In the genomic region with DNA sequence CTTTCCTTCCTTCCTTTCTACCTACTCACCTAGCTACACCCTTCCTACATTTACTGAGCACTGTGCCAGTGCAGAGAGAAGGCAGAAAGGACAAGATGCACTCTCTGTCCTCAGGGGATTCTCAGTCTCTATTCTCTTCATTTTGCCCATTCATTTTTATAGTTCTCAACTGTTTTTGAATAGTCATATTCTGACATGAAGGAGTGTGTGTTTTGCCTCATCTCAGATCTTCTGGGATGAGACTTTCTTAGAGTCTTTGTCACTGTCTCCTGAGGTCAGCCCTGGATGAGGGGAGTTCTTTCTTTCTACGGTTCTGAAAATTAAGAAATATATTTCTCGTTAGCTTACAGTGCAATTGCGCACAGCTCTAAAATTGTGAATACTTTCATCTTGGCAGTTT, we compare ENCODE assay signal across 3 cellular contexts.
TF ChIP-seq lines count a peak whose summit lies in the region.

No MANE protein-coding gene starts in this region.

TF ChIP-seq in SK-N-SH treated with all-trans-retinoic acid at 6 μM for 48 hours, 23 proteins besides CTCF, POLR2A, EP300 and RAD21:
- TF ChIP-seq TSHZ2 (CRISPR knock-in tag; IDR thresholded peaks at IDR 0.05) = no peak
- TF ChIP-seq CSDC2 (CRISPR knock-in tag; IDR thresholded peaks at IDR 0.05) = no peak
- TF ChIP-seq PPARA (CRISPR knock-in tag; IDR thresholded peaks at IDR 0.05; ENCODE audit: borderline replicate concordance) = no peak
- TF ChIP-seq SNAI2 (CRISPR knock-in tag; IDR thresholded peaks at IDR 0.05) = no peak
- TF ChIP-seq ISL1 (CRISPR knock-in tag; IDR thresholded peaks at IDR 0.05) = no peak
- TF ChIP-seq ZFP30 (CRISPR knock-in tag; IDR thresholded peaks at IDR 0.05) = no peak
- TF ChIP-seq ZC3H10 (CRISPR knock-in tag; IDR thresholded peaks at IDR 0.05) = no peak
- TF ChIP-seq, protein P1, sequence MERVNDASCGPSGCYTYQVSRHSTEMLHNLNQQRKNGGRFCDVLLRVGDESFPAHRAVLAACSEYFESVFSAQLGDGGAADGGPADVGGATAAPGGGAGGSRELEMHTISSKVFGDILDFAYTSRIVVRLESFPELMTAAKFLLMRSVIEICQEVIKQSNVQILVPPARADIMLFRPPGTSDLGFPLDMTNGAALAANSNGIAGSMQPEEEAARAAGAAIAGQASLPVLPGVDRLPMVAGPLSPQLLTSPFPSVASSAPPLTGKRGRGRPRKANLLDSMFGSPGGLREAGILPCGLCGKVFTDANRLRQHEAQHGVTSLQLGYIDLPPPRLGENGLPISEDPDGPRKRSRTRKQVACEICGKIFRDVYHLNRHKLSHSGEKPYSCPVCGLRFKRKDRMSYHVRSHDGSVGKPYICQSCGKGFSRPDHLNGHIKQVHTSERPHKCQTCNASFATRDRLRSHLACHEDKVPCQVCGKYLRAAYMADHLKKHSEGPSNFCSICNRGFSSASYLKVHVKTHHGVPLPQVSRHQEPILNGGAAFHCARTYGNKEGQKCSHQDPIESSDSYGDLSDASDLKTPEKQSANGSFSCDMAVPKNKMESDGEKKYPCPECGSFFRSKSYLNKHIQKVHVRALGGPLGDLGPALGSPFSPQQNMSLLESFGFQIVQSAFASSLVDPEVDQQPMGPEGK (CRISPR knock-in tag; IDR thresholded peaks at IDR 0.05; ENCODE audit: borderline replicate concordance) = no peak
- no peak for TF ChIP-seq ZNF70 (CRISPR knock-in tag; IDR thresholded peaks at IDR 0.05)

TF ChIP-seq in SK-N-SH, 30 proteins besides CTCF, POLR2A, EP300 and RAD21:
- no peak for TF ChIP-seq SMC3 (IDR thresholded peaks at IDR 0.05; ENCODE audit: low read depth, low read length)
- TF ChIP-seq, protein P2, sequence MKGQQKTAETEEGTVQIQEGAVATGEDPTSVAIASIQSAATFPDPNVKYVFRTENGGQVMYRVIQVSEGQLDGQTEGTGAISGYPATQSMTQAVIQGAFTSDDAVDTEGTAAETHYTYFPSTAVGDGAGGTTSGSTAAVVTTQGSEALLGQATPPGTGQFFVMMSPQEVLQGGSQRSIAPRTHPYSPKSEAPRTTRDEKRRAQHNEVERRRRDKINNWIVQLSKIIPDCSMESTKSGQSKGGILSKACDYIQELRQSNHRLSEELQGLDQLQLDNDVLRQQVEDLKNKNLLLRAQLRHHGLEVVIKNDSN (IDR thresholded peaks at IDR 0.05; ENCODE audit: borderline replicate concordance, low read depth) = no peak
- TF ChIP-seq TCF12 (IDR thresholded peaks at IDR 0.05) = no peak
- TF ChIP-seq, protein P3, sequence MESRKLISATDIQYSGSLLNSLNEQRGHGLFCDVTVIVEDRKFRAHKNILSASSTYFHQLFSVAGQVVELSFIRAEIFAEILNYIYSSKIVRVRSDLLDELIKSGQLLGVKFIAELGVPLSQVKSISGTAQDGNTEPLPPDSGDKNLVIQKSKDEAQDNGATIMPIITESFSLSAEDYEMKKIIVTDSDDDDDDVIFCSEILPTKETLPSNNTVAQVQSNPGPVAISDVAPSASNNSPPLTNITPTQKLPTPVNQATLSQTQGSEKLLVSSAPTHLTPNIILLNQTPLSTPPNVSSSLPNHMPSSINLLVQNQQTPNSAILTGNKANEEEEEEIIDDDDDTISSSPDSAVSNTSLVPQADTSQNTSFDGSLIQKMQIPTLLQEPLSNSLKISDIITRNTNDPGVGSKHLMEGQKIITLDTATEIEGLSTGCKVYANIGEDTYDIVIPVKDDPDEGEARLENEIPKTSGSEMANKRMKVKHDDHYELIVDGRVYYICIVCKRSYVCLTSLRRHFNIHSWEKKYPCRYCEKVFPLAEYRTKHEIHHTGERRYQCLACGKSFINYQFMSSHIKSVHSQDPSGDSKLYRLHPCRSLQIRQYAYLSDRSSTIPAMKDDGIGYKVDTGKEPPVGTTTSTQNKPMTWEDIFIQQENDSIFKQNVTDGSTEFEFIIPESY (IDR thresholded peaks at IDR 0.05; ENCODE audit: borderline replicate concordance, low read depth) = no peak
- TF ChIP-seq TEAD4 (IDR thresholded peaks at IDR 0.05; ENCODE audit: borderline replicate concordance, insufficient read depth) = no peak
- no peak for TF ChIP-seq EZH2phosphoT487 (IDR thresholded peaks at IDR 0.05; ENCODE audit: borderline replicate concordance, low read depth)
- no peak for TF ChIP-seq FOXM1 (IDR thresholded peaks at IDR 0.05; ENCODE audit: low read depth)
- TF ChIP-seq GATA2 (CRISPR knock-in tag; IDR thresholded peaks at IDR 0.05) = no peak
- no peak for TF ChIP-seq FOXJ3 (CRISPR knock-in tag; IDR thresholded peaks at IDR 0.05)
- TF ChIP-seq FOSL2 (IDR thresholded peaks at IDR 0.05; ENCODE audit: borderline replicate concordance, low read depth) = no peak
- TF ChIP-seq, protein P4, sequence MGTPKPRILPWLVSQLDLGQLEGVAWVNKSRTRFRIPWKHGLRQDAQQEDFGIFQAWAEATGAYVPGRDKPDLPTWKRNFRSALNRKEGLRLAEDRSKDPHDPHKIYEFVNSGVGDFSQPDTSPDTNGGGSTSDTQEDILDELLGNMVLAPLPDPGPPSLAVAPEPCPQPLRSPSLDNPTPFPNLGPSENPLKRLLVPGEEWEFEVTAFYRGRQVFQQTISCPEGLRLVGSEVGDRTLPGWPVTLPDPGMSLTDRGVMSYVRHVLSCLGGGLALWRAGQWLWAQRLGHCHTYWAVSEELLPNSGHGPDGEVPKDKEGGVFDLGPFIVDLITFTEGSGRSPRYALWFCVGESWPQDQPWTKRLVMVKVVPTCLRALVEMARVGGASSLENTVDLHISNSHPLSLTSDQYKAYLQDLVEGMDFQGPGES (IDR thresholded peaks at IDR 0.05; ENCODE audit: low read depth, low read length) = no peak
- TF ChIP-seq RXRA (IDR thresholded peaks at IDR 0.05; ENCODE audit: borderline replicate concordance, low read depth) = no peak
- no peak for TF ChIP-seq PBX3 (IDR thresholded peaks at IDR 0.05)
- TF ChIP-seq, protein P5, sequence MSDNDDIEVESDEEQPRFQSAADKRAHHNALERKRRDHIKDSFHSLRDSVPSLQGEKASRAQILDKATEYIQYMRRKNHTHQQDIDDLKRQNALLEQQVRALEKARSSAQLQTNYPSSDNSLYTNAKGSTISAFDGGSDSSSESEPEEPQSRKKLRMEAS (IDR thresholded peaks at IDR 0.05; ENCODE audit: low read depth) = no peak

TF ChIP-seq in GM23338, 12 proteins besides CTCF, POLR2A, EP300 and RAD21:
- no peak for TF ChIP-seq JUNB (IDR thresholded peaks at IDR 0.05; ENCODE audit: unreplicated experiment)
- no peak for TF ChIP-seq NANOG (IDR thresholded peaks at IDR 0.05; ENCODE audit: borderline replicate concordance)
- TF ChIP-seq POLR2AphosphoS5 (IDR thresholded peaks at IDR 0.05; ENCODE audit: low read depth) = no peak
- no peak for TF ChIP-seq CREB1 (CRISPR knock-in tag; IDR thresholded peaks at IDR 0.05; ENCODE audit: low read depth)
- TF ChIP-seq EZH2 (IDR thresholded peaks at IDR 0.05; ENCODE audit: low read depth, unreplicated experiment) = no peak
- TF ChIP-seq STAT1 (IDR thresholded peaks at IDR 0.05; ENCODE audit: unreplicated experiment) = no peak
- TF ChIP-seq, protein P6, sequence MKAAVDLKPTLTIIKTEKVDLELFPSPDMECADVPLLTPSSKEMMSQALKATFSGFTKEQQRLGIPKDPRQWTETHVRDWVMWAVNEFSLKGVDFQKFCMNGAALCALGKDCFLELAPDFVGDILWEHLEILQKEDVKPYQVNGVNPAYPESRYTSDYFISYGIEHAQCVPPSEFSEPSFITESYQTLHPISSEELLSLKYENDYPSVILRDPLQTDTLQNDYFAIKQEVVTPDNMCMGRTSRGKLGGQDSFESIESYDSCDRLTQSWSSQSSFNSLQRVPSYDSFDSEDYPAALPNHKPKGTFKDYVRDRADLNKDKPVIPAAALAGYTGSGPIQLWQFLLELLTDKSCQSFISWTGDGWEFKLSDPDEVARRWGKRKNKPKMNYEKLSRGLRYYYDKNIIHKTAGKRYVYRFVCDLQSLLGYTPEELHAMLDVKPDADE (IDR thresholded peaks at IDR 0.05) = no peak
- TF ChIP-seq, protein P7, sequence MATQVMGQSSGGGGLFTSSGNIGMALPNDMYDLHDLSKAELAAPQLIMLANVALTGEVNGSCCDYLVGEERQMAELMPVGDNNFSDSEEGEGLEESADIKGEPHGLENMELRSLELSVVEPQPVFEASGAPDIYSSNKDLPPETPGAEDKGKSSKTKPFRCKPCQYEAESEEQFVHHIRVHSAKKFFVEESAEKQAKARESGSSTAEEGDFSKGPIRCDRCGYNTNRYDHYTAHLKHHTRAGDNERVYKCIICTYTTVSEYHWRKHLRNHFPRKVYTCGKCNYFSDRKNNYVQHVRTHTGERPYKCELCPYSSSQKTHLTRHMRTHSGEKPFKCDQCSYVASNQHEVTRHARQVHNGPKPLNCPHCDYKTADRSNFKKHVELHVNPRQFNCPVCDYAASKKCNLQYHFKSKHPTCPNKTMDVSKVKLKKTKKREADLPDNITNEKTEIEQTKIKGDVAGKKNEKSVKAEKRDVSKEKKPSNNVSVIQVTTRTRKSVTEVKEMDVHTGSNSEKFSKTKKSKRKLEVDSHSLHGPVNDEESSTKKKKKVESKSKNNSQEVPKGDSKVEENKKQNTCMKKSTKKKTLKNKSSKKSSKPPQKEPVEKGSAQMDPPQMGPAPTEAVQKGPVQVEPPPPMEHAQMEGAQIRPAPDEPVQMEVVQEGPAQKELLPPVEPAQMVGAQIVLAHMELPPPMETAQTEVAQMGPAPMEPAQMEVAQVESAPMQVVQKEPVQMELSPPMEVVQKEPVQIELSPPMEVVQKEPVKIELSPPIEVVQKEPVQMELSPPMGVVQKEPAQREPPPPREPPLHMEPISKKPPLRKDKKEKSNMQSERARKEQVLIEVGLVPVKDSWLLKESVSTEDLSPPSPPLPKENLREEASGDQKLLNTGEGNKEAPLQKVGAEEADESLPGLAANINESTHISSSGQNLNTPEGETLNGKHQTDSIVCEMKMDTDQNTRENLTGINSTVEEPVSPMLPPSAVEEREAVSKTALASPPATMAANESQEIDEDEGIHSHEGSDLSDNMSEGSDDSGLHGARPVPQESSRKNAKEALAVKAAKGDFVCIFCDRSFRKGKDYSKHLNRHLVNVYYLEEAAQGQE (IDR thresholded peaks at IDR 0.05; ENCODE audit: unreplicated experiment) = no peak
- no peak for TF ChIP-seq EZH2phosphoT487 (IDR thresholded peaks at IDR 0.05; ENCODE audit: unreplicated experiment)
- TF ChIP-seq ZNF114 (CRISPR knock-in tag; IDR thresholded peaks at IDR 0.05) = no peak
- TF ChIP-seq, protein P8, sequence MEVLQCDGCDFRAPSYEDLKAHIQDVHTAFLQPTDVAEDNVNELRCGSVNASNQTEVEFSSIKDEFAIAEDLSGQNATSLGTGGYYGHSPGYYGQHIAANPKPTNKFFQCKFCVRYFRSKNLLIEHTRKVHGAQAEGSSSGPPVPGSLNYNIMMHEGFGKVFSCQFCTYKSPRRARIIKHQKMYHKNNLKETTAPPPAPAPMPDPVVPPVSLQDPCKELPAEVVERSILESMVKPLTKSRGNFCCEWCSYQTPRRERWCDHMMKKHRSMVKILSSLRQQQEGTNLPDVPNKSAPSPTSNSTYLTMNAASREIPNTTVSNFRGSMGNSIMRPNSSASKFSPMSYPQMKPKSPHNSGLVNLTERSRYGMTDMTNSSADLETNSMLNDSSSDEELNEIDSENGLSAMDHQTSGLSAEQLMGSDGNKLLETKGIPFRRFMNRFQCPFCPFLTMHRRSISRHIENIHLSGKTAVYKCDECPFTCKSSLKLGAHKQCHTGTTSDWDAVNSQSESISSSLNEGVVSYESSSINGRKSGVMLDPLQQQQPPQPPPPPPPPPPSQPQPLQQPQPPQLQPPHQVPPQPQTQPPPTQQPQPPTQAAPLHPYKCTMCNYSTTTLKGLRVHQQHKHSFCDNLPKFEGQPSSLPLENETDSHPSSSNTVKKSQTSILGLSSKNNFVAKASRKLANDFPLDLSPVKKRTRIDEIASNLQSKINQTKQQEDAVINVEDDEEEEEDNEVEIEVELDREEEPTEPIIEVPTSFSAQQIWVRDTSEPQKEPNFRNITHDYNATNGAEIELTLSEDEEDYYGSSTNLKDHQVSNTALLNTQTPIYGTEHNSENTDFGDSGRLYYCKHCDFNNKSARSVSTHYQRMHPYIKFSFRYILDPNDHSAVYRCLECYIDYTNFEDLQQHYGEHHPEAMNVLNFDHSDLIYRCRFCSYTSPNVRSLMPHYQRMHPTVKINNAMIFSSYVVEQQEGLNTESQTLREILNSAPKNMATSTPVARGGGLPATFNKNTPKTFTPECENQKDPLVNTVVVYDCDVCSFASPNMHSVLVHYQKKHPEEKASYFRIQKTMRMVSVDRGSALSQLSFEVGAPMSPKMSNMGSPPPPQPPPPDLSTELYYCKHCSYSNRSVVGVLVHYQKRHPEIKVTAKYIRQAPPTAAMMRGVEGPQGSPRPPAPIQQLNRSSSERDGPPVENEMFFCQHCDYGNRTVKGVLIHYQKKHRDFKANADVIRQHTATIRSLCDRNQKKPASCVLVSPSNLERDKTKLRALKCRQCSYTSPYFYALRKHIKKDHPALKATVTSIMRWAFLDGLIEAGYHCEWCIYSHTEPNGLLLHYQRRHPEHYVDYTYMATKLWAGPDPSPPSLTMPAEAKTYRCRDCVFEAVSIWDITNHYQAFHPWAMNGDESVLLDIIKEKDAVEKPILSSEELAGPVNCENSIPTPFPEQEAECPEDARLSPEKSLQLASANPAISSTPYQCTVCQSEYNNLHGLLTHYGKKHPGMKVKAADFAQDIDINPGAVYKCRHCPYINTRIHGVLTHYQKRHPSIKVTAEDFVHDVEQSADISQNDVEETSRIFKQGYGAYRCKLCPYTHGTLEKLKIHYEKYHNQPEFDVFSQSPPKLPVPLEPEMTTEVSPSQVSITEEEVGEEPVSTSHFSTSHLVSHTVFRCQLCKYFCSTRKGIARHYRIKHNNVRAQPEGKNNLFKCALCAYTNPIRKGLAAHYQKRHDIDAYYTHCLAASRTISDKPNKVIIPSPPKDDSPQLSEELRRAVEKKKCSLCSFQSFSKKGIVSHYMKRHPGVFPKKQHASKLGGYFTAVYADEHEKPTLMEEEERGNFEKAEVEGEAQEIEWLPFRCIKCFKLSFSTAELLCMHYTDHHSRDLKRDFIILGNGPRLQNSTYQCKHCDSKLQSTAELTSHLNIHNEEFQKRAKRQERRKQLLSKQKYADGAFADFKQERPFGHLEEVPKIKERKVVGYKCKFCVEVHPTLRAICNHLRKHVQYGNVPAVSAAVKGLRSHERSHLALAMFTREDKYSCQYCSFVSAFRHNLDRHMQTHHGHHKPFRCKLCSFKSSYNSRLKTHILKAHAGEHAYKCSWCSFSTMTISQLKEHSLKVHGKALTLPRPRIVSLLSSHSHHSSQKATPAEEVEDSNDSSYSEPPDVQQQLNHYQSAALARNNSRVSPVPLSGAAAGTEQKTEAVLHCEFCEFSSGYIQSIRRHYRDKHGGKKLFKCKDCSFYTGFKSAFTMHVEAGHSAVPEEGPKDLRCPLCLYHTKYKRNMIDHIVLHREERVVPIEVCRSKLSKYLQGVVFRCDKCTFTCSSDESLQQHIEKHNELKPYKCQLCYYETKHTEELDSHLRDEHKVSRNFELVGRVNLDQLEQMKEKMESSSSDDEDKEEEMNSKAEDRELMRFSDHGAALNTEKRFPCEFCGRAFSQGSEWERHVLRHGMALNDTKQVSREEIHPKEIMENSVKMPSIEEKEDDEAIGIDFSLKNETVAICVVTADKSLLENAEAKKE (CRISPR knock-in tag; IDR thresholded peaks at IDR 0.05) = no peak
- TF ChIP-seq ZNF331 (CRISPR knock-in tag; IDR thresholded peaks at IDR 0.05; ENCODE audit: low read depth) = no peak
